Comparison of ENCODE assay signal across 27 cellular contexts in genomic region chr2:147440694-147441093, GRCh38.
DNase-seq lines count a peak whose midpoint lies in the region; TF ChIP-seq lines count a peak whose summit lies in the region.
"Had no signal": no experiment of that assay in that cellular context is flagged by ENCODE, and none has a peak within 500 bp of the region (broad histone marks: within the 10 kb centered on the region; RNA-seq: fewer than 3 reads in every experiment).

No MANE protein-coding gene starts in this region.

- peak overlapping the region in 4 of 5 experiments; percentile 2 to 30 (median 4) for H3K27ac Mint-ChIP-seq in brain
- H3K27ac Mint-ChIP-seq in nephron progenitor cell = peak overlapping the region; percentile 52
- H3K27ac Mint-ChIP-seq: activated CD4-positive, alpha-beta T cell treated with anti-CD3 and anti-CD28 coated beads for 36 hours; activated naive CD4-positive, alpha-beta T cell treated with anti-CD3 and anti-CD28 coated beads, Interleukin-2, amount 50 U/mL, for 24 hours; B cell; GM23338; immature natural killer cell had no signal

- TF ChIP-seq CTCF in brain (conservative IDR thresholded peaks at IDR 0.05) = no peak
- no peak for TF ChIP-seq CTCF in nephron progenitor cell (IDR thresholded peaks at IDR 0.05)

- H3K27me3 Mint-ChIP-seq in brain (peaks cover 4% of the 10 kb centered on the region), nephron progenitor cell (ENCODE audit: low read depth, poor library complexity) (no peaks in the 10 kb centered on the region)
- H3K27me3 Mint-ChIP-seq: activated CD4-positive, alpha-beta T cell treated with anti-CD3 and anti-CD28 coated beads for 36 hours; activated naive CD4-positive, alpha-beta T cell treated with anti-CD3 and anti-CD28 coated beads, Interleukin-2, amount 50 U/mL, for 24 hours; B cell; CD4-positive, alpha-beta memory T cell had no signal

- H3K4me3 Mint-ChIP-seq in brain (no peak overlapping the region), nephron progenitor cell (peak overlapping the region; percentile 1)
- H3K4me3 Mint-ChIP-seq: activated CD4-positive, alpha-beta T cell treated with anti-CD3 and anti-CD28 coated beads for 36 hours; activated naive CD4-positive, alpha-beta T cell treated with anti-CD3 and anti-CD28 coated beads, Interleukin-2, amount 50 U/mL, for 24 hours; B cell; CD4-positive, alpha-beta memory T cell; GM23338; immature natural killer cell had no signal

- no peak for TF ChIP-seq RAD21 in Ishikawa (IDR thresholded peaks at IDR 0.05; ENCODE audit: low read depth)

- H3K4me1 Mint-ChIP-seq in brain (peaks cover 36% of the 10 kb centered on the region), nephron progenitor cell (peaks cover 26% of the 10 kb centered on the region)
- H3K4me1 Mint-ChIP-seq: activated CD4-positive, alpha-beta T cell treated with anti-CD3 and anti-CD28 coated beads for 36 hours; activated naive CD4-positive, alpha-beta T cell treated with anti-CD3 and anti-CD28 coated beads, Interleukin-2, amount 50 U/mL, for 24 hours; B cell; GM23338; immature natural killer cell had no signal

- H3K36me3 Mint-ChIP-seq in brain (peaks cover 3% of the 10 kb centered on the region), nephron progenitor cell (ENCODE audit: low read depth) (peaks cover under 1% of the 10 kb centered on the region)
- H3K36me3 Mint-ChIP-seq: activated naive CD4-positive, alpha-beta T cell treated with anti-CD3 and anti-CD28 coated beads, Interleukin-2, amount 50 U/mL, for 24 hours; CD4-positive, alpha-beta memory T cell had no signal

- no peak for TF ChIP-seq EP300 in Ishikawa (IDR thresholded peaks at IDR 0.05; ENCODE audit: borderline replicate concordance)

- DNase-seq in NCI-H2081 treated with DMSO at 0.1 percent for 48 hours (lab: John Stamatoyannopoulos, UW) (peak; percentile 31), nephron progenitor cell (no peak), NOMO-1 treated with dmso at 0.1 percent for 144 hours (lab: John Stamatoyannopoulos, UW; ENCODE audit: unreplicated experiment) (no peak), hippocampal formation (lab: John Stamatoyannopoulos, UW) (no peak), globus pallidus (ENCODE audit: low spot score) (no peak)
- no peak for DNase-seq in stimulated activated CD4-positive, alpha-beta T cell treated with anti-CD3 and anti-CD28 coated beads, Interleukin-4, amount 100 ng/mL, for 24 hours
- DNase-seq: ACHN; activated CD4-positive, alpha-beta T cell treated with anti-CD3 and anti-CD28 coated beads for 36 hours; activated CD8-positive, alpha-beta memory T cell treated with anti-CD3 and anti-CD28 coated beads for 24 hours; activated T-cell treated with anti-CD3 and anti-CD28 coated beads for 4 hours; amniotic stem cell; CD4-positive, alpha-beta memory T cell; immature natural killer cell; left cardiac atrium; NCI-H2029 treated with DMSO at 0.1 percent for 48 hours; NCI-H524; Peyer's patch; SIG-M5; stimulated activated CD4-positive, alpha-beta T cell treated with anti-CD3 and anti-CD28 coated beads, Interleukin-4, amount 100 ng/mL, for 4 hours; SW 1271; T-helper 9 cell; trophoblast cell had no signal

- H3K9me3 Mint-ChIP-seq in brain (peaks cover 0 to 9% (median 3%) of the 10 kb centered on the region in 5 experiments), nephron progenitor cell (peaks cover 4% of the 10 kb centered on the region)
- H3K9me3 Mint-ChIP-seq: activated naive CD4-positive, alpha-beta T cell treated with anti-CD3 and anti-CD28 coated beads, Interleukin-2, amount 50 U/mL, for 24 hours; GM23338; immature natural killer cell had no signal

TF ChIP-seq in Ishikawa, 13 proteins besides CTCF, POLR2A, EP300 and RAD21:
- TF ChIP-seq NFIC (IDR thresholded peaks at IDR 0.05) (peak; percentile 18; the same call in 1 of the 2 replicates), CEBPB (IDR thresholded peaks at IDR 0.05) (no peak)
TF ChIP-seq in Ishikawa: peak in this region for 1.
